In genomic region chr1:68028566-68028965, GRCh38 we compare ENCODE assay signal across 23 cellular contexts. TPM values are rescaled to one million over a fixed set of nuclear protein-coding genes. Genes with fewer than 3 reads are reported as not detected.
"Had no signal": no experiment of that assay in that cellular context is flagged by ENCODE, and none has a peak within 500 bp of the region (broad histone marks: within the 10 kb centered on the region; RNA-seq: fewer than 3 reads in every experiment).

No MANE protein-coding gene starts in this region.

- H3K36me3 Mint-ChIP-seq: naive B cell; stimulated activated memory B cell treated with anti-CD40 and anti-IgM and Interleukin-4, amounts not matched to agents 10 μg/mL and 1 μg/mL and 100 μg/mL, for 72 hours had no signal

- DNase-seq: cortex of kidney; dorsolateral prefrontal cortex; effector CD8-positive, alpha-beta T cell; foreskin keratinocyte; heart left ventricle; hippocampal formation; left colon; mesendoderm; naive B cell; nephron progenitor cell; psoas muscle; retina; right lobe of liver; stimulated activated CD4-positive, alpha-beta T cell treated with anti-CD3 and anti-CD28 coated beads, Interleukin-15, amount 100 ng/mL, for 24 hours; stimulated activated CD4-positive, alpha-beta T cell treated with anti-CD3 and anti-CD28 coated beads, Interleukin-1b, Interleukin-23, amount 100 ng/mL, for 48 hours; stimulated activated CD4-positive, alpha-beta T cell treated with anti-CD3 and anti-CD28 coated beads, Interleukin-4, amount 100 ng/mL, for 24 hours; stimulated activated naive CD8-positive, alpha-beta T cell treated with anti-CD3 and anti-CD28 coated beads, Interleukin-15, amount 100 ng/mL, for 72 hours; testis had no signal

- H3K4me1 Mint-ChIP-seq: central memory CD8-positive, alpha-beta T cell; naive B cell; nephron progenitor cell; stimulated activated memory B cell treated with anti-CD40 and anti-IgM and Interleukin-4, amounts not matched to agents 10 μg/mL and 1 μg/mL and 100 μg/mL, for 72 hours; stimulated activated naive CD8-positive, alpha-beta T cell treated with anti-CD3 and anti-CD28 coated beads, Interleukin-15, amount 100 ng/mL, for 72 hours had no signal

- H3K4me1 ChIP-seq: foreskin keratinocyte, heart left ventricle, psoas muscle, right lobe of liver, testis, tibial nerve had no signal

- H3K9me3 Mint-ChIP-seq: naive B cell; nephron progenitor cell; stimulated activated memory B cell treated with anti-CD40 and anti-IgM and Interleukin-4, amounts not matched to agents 10 μg/mL and 1 μg/mL and 100 μg/mL, for 72 hours; stimulated activated naive CD8-positive, alpha-beta T cell treated with anti-CD3 and anti-CD28 coated beads, Interleukin-15, amount 100 ng/mL, for 72 hours had no signal

- H3K4me3 ChIP-seq: dorsolateral prefrontal cortex, heart left ventricle, psoas muscle, right lobe of liver, testis, tibial nerve had no signal

- H3K27me3 ChIP-seq: dorsolateral prefrontal cortex, heart left ventricle, neutrophil, right lobe of liver, testis, tibial nerve had no signal

- H3K27me3 Mint-ChIP-seq: central memory CD8-positive, alpha-beta T cell; stimulated activated memory B cell treated with anti-CD40 and anti-IgM and Interleukin-4, amounts not matched to agents 10 μg/mL and 1 μg/mL and 100 μg/mL, for 72 hours had no signal

- H3K27ac ChIP-seq: dorsolateral prefrontal cortex, foreskin keratinocyte, heart left ventricle, neutrophil, psoas muscle, right lobe of liver, testis, tibial nerve had no signal

- H3K4me3 Mint-ChIP-seq: central memory CD8-positive, alpha-beta T cell; naive B cell; nephron progenitor cell; stimulated activated memory B cell treated with anti-CD40 and anti-IgM and Interleukin-4, amounts not matched to agents 10 μg/mL and 1 μg/mL and 100 μg/mL, for 72 hours; stimulated activated naive CD8-positive, alpha-beta T cell treated with anti-CD3 and anti-CD28 coated beads, Interleukin-15, amount 100 ng/mL, for 72 hours had no signal

- H3K27ac Mint-ChIP-seq: nephron progenitor cell; stimulated activated memory B cell treated with anti-CD40 and anti-IgM and Interleukin-4, amounts not matched to agents 10 μg/mL and 1 μg/mL and 100 μg/mL, for 72 hours; stimulated activated naive CD8-positive, alpha-beta T cell treated with anti-CD3 and anti-CD28 coated beads, Interleukin-15, amount 100 ng/mL, for 72 hours had no signal

- ATAC-seq: foreskin keratinocyte; heart left ventricle; left colon; psoas muscle; right lobe of liver; stimulated activated memory B cell treated with anti-CD40 and anti-IgM and Interleukin-4, amounts not matched to agents 10 μg/mL and 1 μg/mL and 100 μg/mL, for 72 hours; stimulated activated naive CD8-positive, alpha-beta T cell treated with anti-CD3 and anti-CD28 coated beads, Interleukin-15, amount 100 ng/mL, for 72 hours had no signal

- H3K9me3 ChIP-seq: neutrophil, psoas muscle, right lobe of liver, testis had no signal

- H3K36me3 ChIP-seq: heart left ventricle, neutrophil, tibial nerve had no signal

RNA-seq across cellular contexts. Expression of gene DIRAS3, which starts 21.9 kb away (rescaled TPM):
- total RNA-seq: epithelial cell of proximal tubule had no signal
